In the genomic region with DNA sequence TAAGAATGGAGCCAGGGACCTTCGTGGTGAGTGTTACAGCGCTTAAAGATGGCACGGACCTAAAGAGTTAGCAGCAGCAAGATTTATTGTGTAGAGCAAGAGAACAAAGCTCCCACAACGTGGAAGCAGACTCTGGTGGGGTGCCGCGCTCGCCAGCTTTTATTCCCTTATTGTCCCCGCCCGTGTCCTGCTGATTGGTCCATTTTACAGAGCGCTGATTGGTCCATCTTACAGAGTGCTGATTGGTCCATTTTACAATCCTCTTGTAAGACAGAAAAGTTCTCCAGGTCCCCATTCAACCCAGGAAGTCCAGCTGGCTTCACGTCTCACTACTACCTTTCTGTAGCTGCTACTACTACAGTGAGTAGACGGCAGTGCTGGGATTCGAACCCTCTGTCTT, we compare ENCODE assay signal across 23 cellular contexts.
DNase-seq lines count a peak whose midpoint lies in the region; ATAC-seq and TF ChIP-seq lines count a peak whose summit lies in the region.
"Had no signal": no experiment of that assay in that cellular context is flagged by ENCODE, and none has a peak within 500 bp of the region (broad histone marks: within the 10 kb centered on the region; RNA-seq: fewer than 3 reads in every experiment).

No MANE protein-coding gene starts in this region.

- H3K9me3 Mint-ChIP-seq in central memory CD8-positive, alpha-beta T cell, result no peaks in the 10 kb centered on the region
- H3K9me3 Mint-ChIP-seq in nephron progenitor cell, result peaks cover 17% of the 10 kb centered on the region

- no peak overlapping the region for H3K27ac ChIP-seq in BLaER1 treated with 17β-estradiol and CSF1 and Interleukin-3, amounts not matched to agents 10 nM and 100 nM
- H3K27ac ChIP-seq: transverse colon had no signal

- peaks cover 34 to 52% (median 44%) of the 10 kb centered on the region in 11 experiments for H3K27me3 ChIP-seq in BLaER1 treated with 17β-estradiol and CSF1 and Interleukin-3, amounts not matched to agents 10 nM and 100 nM

- H3K36me3 Mint-ChIP-seq in central memory CD8-positive, alpha-beta T cell (ENCODE audit: insufficient read depth), result peaks cover 14% of the 10 kb centered on the region
- H3K36me3 Mint-ChIP-seq in nephron progenitor cell (ENCODE audit: low read depth), result no peaks in the 10 kb centered on the region
- H3K36me3 Mint-ChIP-seq: activated naive CD4-positive, alpha-beta T cell treated with anti-CD3 and anti-CD28 coated beads, Interleukin-2, amount 10 ng/mL, durations not matched to agents 7 days and 5 days; IgD-negative memory B cell had no signal

- peaks cover 0 to 27% (median 0%) of the 10 kb centered on the region in 11 experiments; a peak in 8 of 22 replicates for H3K36me3 ChIP-seq in BLaER1 treated with 17β-estradiol and CSF1 and Interleukin-3, amounts not matched to agents 10 nM and 100 nM
- H3K36me3 ChIP-seq: BE2C, transverse colon had no signal

- TF ChIP-seq CTCF in nephron progenitor cell (IDR thresholded peaks at IDR 0.05), result no peak

- no peak overlapping the region for H3K27ac Mint-ChIP-seq in central memory CD8-positive, alpha-beta T cell (ENCODE audit: low read depth)
- no peak overlapping the region for H3K27ac Mint-ChIP-seq in nephron progenitor cell
- H3K27ac Mint-ChIP-seq: activated CD8-positive, alpha-beta T cell treated with anti-CD3 and anti-CD28 coated beads, Interleukin-2, amount 10 ng/mL, durations not matched to agents 7 days and 5 days; activated naive CD4-positive, alpha-beta T cell treated with anti-CD3 and anti-CD28 coated beads, Interleukin-2, amount 10 ng/mL, durations not matched to agents 7 days and 5 days had no signal

- peak overlapping the region in 2 of 10 experiments; percentile 0 to 31; a peak in 2 of 20 replicates for H3K4me3 ChIP-seq in BLaER1 treated with 17β-estradiol and CSF1 and Interleukin-3, amounts not matched to agents 10 nM and 100 nM
- H3K4me3 ChIP-seq: transverse colon had no signal

- no peak overlapping the region for H3K9ac ChIP-seq in BLaER1 treated with 17β-estradiol and CSF1 and Interleukin-3, amounts not matched to agents 10 nM and 100 nM

- DNase-seq in KBM-7, result peak; percentile 37
- DNase-seq in central memory CD8-positive, alpha-beta T cell (ENCODE audit: low spot score in 2 of 2), result no peak
- no peak for DNase-seq in nephron progenitor cell
- no peak for DNase-seq in NCI-H2029 (lab: John Stamatoyannopoulos, UW)
- no peak for DNase-seq in stimulated activated naive CD4-positive, alpha-beta T cell treated with Interleukin-2 at 50 U/mL for 16 hours (lab: John Stamatoyannopoulos, UW)
- no peak for DNase-seq in T-helper 9 cell
- DNase-seq in GOT3 (lab: John Stamatoyannopoulos, UW), result no peak
- DNase-seq: ACHN; activated CD4-positive, alpha-beta T cell treated with anti-CD3 and anti-CD28 coated beads for 1 hour; activated CD8-positive, alpha-beta T cell treated with anti-CD3 and anti-CD28 coated beads, Interleukin-2, amount 10 ng/mL, durations not matched to agents 7 days and 5 days; activated naive CD4-positive, alpha-beta T cell treated with anti-CD3 and anti-CD28 coated beads, Interleukin-2, amount 10 ng/mL, durations not matched to agents 7 days and 5 days; BE2C; effector CD4-positive, alpha-beta T cell; left ventricle myocardium superior; NCI-H1105; NCI-H1930; NCI-H524 treated with DMSO at 0.1 percent for 48 hours; OCI-M1; stimulated activated CD4-positive, alpha-beta T cell treated with anti-CD3 and anti-CD28 coated beads, Interleukin-4, amount 100 ng/mL, for 24 hours; T-helper 1 cell; transverse colon had no signal

- no peak for ATAC-seq in central memory CD8-positive, alpha-beta T cell (replicated peaks; ENCODE audit: extremely low read depth, poor library complexity, severe bottlenecking)
- ATAC-seq: activated CD8-positive, alpha-beta T cell treated with anti-CD3 and anti-CD28 coated beads, Interleukin-2, amount 10 ng/mL, durations not matched to agents 7 days and 5 days; left ventricle myocardium superior had no signal

- H4K20me1 ChIP-seq in BLaER1 treated with 17β-estradiol and CSF1 and Interleukin-3, amounts not matched to agents 10 nM and 100 nM, result peaks cover 0 to 39% (median 2%) of the 10 kb centered on the region in 11 experiments; a peak in 6 of 22 replicates

- peaks cover 13 to 26% (median 17%) of the 10 kb centered on the region in 11 experiments; a peak in 21 of 22 replicates for H3K9me3 ChIP-seq in BLaER1 treated with 17β-estradiol and CSF1 and Interleukin-3, amounts not matched to agents 10 nM and 100 nM (replicated peaks in 1 of 11)
- H3K9me3 ChIP-seq: BE2C, transverse colon had no signal

- peak overlapping the region; percentile 79 for H3K4me3 Mint-ChIP-seq in central memory CD8-positive, alpha-beta T cell
- peak overlapping the region; percentile 32 for H3K4me3 Mint-ChIP-seq in nephron progenitor cell
- H3K4me3 Mint-ChIP-seq: activated CD8-positive, alpha-beta T cell treated with anti-CD3 and anti-CD28 coated beads, Interleukin-2, amount 10 ng/mL, durations not matched to agents 7 days and 5 days; activated naive CD4-positive, alpha-beta T cell treated with anti-CD3 and anti-CD28 coated beads, Interleukin-2, amount 10 ng/mL, durations not matched to agents 7 days and 5 days had no signal

- in situ Hi-C loops in KBM-7 (cut with MboI; ENCODE audit: low pct_unique_long_range_greater_than_20kb, low sequenced_read_pairs), result no loop called here

- H3K4me1 Mint-ChIP-seq in central memory CD8-positive, alpha-beta T cell, result peaks cover 13% of the 10 kb centered on the region
- H3K4me1 Mint-ChIP-seq in nephron progenitor cell, result peaks cover 7% of the 10 kb centered on the region

- peaks cover 23 to 56% (median 42%) of the 10 kb centered on the region in 10 experiments for H3K4me1 ChIP-seq in BLaER1 treated with 17β-estradiol and CSF1 and Interleukin-3, amounts not matched to agents 10 nM and 100 nM
- H3K4me1 ChIP-seq: BE2C had no signal

- peak overlapping the region; percentile 73 to 99 (median 85); a peak in 21 of 22 replicates for H3K4me2 ChIP-seq in BLaER1 treated with 17β-estradiol and CSF1 and Interleukin-3, amounts not matched to agents 10 nM and 100 nM

- no peaks in the 10 kb centered on the region for H3K27me3 Mint-ChIP-seq in central memory CD8-positive, alpha-beta T cell
- peaks cover 73% of the 10 kb centered on the region for H3K27me3 Mint-ChIP-seq in nephron progenitor cell (ENCODE audit: low read depth, poor library complexity)
